In the genomic region with DNA sequence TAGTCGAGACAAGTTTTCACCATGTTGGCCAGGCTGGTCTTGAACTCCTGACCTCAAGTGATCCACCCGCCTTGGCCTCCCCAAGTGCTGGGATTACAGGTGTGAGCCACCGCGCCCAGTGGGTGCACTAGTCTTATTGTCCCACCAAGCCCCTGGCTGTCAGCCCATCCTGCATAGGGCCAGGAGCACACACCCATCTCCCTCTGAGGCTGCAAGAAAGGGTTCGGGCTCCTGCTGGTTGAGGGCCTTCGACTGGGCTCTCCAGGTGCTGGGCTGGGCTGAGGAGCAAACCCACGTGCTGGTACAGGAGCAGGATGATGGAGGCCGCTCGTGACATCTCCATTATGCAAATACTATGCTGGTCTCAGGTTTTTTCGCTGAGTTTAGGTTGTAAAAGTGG, we compare ENCODE assay signal across 14 cellular contexts. TPM values are rescaled to one million over a fixed set of nuclear protein-coding genes. Genes with fewer than 3 reads are reported as not detected.
DNase-seq lines count a peak whose midpoint lies in the region; ATAC-seq lines count a peak whose summit lies in the region.
"Had no signal": no experiment of that assay in that cellular context is flagged by ENCODE, and none has a peak within 500 bp of the region (broad histone marks: within the 10 kb centered on the region; RNA-seq: fewer than 3 reads in every experiment).

No MANE protein-coding gene starts in this region.

- H2BK15ac ChIP-seq in mesendoderm (replicated peaks; ENCODE audit: low read depth) = no peak overlapping the region

- ATAC-seq in Right ventricle myocardium inferior = no peak
- no peak for ATAC-seq in effector memory CD8-positive, alpha-beta T cell (replicated peaks)
- no peak for ATAC-seq in HG03045 (IDR thresholded peaks at IDR 0.05; ENCODE audit: unreplicated experiment)

- no peak overlapping the region for H3K4ac ChIP-seq in mesendoderm (ENCODE audit: low read depth, low read length)

- H3K79me1 ChIP-seq in mesendoderm (ENCODE audit: low read length) = no peaks in the 10 kb centered on the region

- H3K27me3 ChIP-seq in mesendoderm (ENCODE audit: insufficient read depth, low read length, poor library complexity) = no peaks in the 10 kb centered on the region

- H3K4me3 ChIP-seq in mesendoderm (ENCODE audit: low read length) = no peak overlapping the region

- no peak overlapping the region for H2BK120ac ChIP-seq in mesendoderm (ENCODE audit: low read depth, low read length)

- no peaks in the 10 kb centered on the region for H3K9me3 Mint-ChIP-seq in effector memory CD8-positive, alpha-beta T cell
- H3K9me3 Mint-ChIP-seq: CD4-positive, alpha-beta T cell had no signal

- no peak overlapping the region for H3K56ac ChIP-seq in mesendoderm (ENCODE audit: low read length)

- no peak overlapping the region for H4K5ac ChIP-seq in mesendoderm (ENCODE audit: low read length)

- H3K79me2 ChIP-seq in mesendoderm (ENCODE audit: control insufficient read depth, insufficient read depth, low read length) = no peaks in the 10 kb centered on the region

- no peak overlapping the region for H3K18ac ChIP-seq in mesendoderm (ENCODE audit: low read length)

- no peak overlapping the region for H3K4me3 Mint-ChIP-seq in effector memory CD8-positive, alpha-beta T cell
- H3K4me3 Mint-ChIP-seq: B cell; CD4-positive, alpha-beta T cell; HFFc6 had no signal

- DNase-seq in cardiac septum (ENCODE audit: low spot score) (peak; percentile 38), Right ventricle myocardium inferior (ENCODE audit: missing footprints) (no peak), posterior vena cava (ENCODE audit: low spot score) (peak; percentile 67), SW480 (ENCODE audit: low spot score) (no peak), mesendoderm (no peak)
- no peak for DNase-seq in effector memory CD8-positive, alpha-beta T cell
- DNase-seq: C1 segment of cervical spinal cord, Calu3, DMS 273 treated with DMSO at 0.1 percent for 48 hours, HCEC 1CT, HFFc6 had no signal

- peaks cover 2% of the 10 kb centered on the region for H3K36me3 Mint-ChIP-seq in effector memory CD8-positive, alpha-beta T cell (ENCODE audit: insufficient read depth)

- H3K4me1 Mint-ChIP-seq in effector memory CD8-positive, alpha-beta T cell (ENCODE audit: low read depth in 2 of 2) = peaks cover 0 to 7% of the 10 kb centered on the region in 2 donors

- intact Hi-C loops in cardiac septum (cut with DNase I) = loop anchor here (10.0 kb wide), 1 partner anchor 112 kb away; no protein-coding TSS in a partner anchor
- intact Hi-C loops in Right ventricle myocardium inferior (cut with DNase I) = no loop called here
- intact Hi-C loops in posterior vena cava (cut with DNase I) = no loop called here

- H3K4me1 ChIP-seq in mesendoderm (ENCODE audit: control insufficient read depth, low read depth, low read length) = no peaks in the 10 kb centered on the region

- H4K8ac ChIP-seq in mesendoderm (ENCODE audit: low read depth, low read length) = no peak overlapping the region

- peaks cover 15 to 33% of the 10 kb centered on the region in 2 donors for H3K27me3 Mint-ChIP-seq in effector memory CD8-positive, alpha-beta T cell
- H3K27me3 Mint-ChIP-seq: CD4-positive, alpha-beta T cell had no signal

- WGBS in mesendoderm (ENCODE audit: extremely low coverage, insufficient coverage, low lambda C conversion rate) = no CpG with 5 or more reads among the region's 10 CpGs

- H3K9ac ChIP-seq in mesendoderm (ENCODE audit: low read length) = no peak overlapping the region

- H2BK5ac ChIP-seq in mesendoderm (ENCODE audit: low read length) = no peak overlapping the region

- H2AK5ac ChIP-seq in mesendoderm (ENCODE audit: low read length) = no peak overlapping the region

- H3K23ac ChIP-seq in mesendoderm (ENCODE audit: low read length) = no peak overlapping the region

- H3K36me3 ChIP-seq in mesendoderm (ENCODE audit: control insufficient read depth, insufficient read depth, low read length) = no peaks in the 10 kb centered on the region

- H3K27ac ChIP-seq in mesendoderm (ENCODE audit: low read depth, low read length) = no peak overlapping the region

- H3K4me2 ChIP-seq in mesendoderm (ENCODE audit: low read length) = no peak overlapping the region

- peak overlapping the region; percentile 32 to 84 for H3K27ac Mint-ChIP-seq in effector memory CD8-positive, alpha-beta T cell
- H3K27ac Mint-ChIP-seq: B cell; CD4-positive, alpha-beta T cell; HFFc6 had no signal

RNA-seq across cellular contexts. Expression of a gene that starts 25.1 kb away (rescaled TPM):
- total RNA-seq in cardiac septum = 33.7 TPM
- total RNA-seq in Right ventricle myocardium inferior = 51.2 TPM
- 10 to 100 TPM; 66.6 to 80.3 TPM for total RNA-seq in posterior vena cava
- 41.0 TPM for polyA plus RNA-seq in mesendoderm (2013, experiment 1 of 2)
- 42.5 TPM for polyA plus RNA-seq in mesendoderm (2013, experiment 2 of 2)

Comparison
In these comparisons a context has a peak if more than half of its experiments do, and no peak if none do; other contexts are left out.
1. DNase-seq: peak in cardiac septum (single experiment) and posterior vena cava (single experiment); none in Right ventricle myocardium inferior (single experiment), effector memory CD8-positive, alpha-beta T cell (0 of 3), SW480 (single experiment) and mesendoderm (single experiment).